In the genomic region with DNA sequence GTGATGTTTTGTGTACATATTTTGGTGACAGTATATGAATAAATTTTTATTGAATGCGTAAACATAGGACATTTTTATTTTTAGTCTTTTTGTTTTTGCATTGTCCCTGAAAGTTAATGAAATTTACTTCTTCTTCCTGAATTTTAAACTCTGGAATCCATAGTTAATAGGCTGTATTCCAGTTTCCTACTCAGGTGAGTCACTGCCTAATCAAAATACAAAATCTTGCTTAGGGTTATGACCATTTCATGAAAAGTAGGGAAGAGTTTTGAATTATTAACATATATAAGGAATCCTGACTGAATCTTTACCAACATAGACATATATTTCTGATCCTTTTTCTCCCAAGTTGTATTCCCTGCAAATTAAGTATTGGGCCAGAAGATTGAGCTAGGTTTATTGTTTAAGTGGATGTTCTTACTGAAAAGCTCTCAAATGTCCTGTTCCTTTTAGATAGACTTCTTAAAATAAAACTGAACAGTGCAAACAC, we compare ENCODE assay signal across 1 cellular context.
TF ChIP-seq lines count a peak whose summit lies in the region.

No MANE protein-coding gene starts in this region.

TF ChIP-seq in GM23338, 12 proteins besides CTCF, POLR2A, EP300 and RAD21:
- TF ChIP-seq ZNF331 (CRISPR knock-in tag; IDR thresholded peaks at IDR 0.05; ENCODE audit: low read depth) (no peak), EZH2 (IDR thresholded peaks at IDR 0.05; ENCODE audit: low read depth, unreplicated experiment) (no peak), NANOG (IDR thresholded peaks at IDR 0.05; ENCODE audit: borderline replicate concordance) (no peak), CREB1 (CRISPR knock-in tag; IDR thresholded peaks at IDR 0.05; ENCODE audit: low read depth) (no peak), STAT1 (IDR thresholded peaks at IDR 0.05; ENCODE audit: unreplicated experiment) (no peak)
- TF ChIP-seq, protein P1, sequence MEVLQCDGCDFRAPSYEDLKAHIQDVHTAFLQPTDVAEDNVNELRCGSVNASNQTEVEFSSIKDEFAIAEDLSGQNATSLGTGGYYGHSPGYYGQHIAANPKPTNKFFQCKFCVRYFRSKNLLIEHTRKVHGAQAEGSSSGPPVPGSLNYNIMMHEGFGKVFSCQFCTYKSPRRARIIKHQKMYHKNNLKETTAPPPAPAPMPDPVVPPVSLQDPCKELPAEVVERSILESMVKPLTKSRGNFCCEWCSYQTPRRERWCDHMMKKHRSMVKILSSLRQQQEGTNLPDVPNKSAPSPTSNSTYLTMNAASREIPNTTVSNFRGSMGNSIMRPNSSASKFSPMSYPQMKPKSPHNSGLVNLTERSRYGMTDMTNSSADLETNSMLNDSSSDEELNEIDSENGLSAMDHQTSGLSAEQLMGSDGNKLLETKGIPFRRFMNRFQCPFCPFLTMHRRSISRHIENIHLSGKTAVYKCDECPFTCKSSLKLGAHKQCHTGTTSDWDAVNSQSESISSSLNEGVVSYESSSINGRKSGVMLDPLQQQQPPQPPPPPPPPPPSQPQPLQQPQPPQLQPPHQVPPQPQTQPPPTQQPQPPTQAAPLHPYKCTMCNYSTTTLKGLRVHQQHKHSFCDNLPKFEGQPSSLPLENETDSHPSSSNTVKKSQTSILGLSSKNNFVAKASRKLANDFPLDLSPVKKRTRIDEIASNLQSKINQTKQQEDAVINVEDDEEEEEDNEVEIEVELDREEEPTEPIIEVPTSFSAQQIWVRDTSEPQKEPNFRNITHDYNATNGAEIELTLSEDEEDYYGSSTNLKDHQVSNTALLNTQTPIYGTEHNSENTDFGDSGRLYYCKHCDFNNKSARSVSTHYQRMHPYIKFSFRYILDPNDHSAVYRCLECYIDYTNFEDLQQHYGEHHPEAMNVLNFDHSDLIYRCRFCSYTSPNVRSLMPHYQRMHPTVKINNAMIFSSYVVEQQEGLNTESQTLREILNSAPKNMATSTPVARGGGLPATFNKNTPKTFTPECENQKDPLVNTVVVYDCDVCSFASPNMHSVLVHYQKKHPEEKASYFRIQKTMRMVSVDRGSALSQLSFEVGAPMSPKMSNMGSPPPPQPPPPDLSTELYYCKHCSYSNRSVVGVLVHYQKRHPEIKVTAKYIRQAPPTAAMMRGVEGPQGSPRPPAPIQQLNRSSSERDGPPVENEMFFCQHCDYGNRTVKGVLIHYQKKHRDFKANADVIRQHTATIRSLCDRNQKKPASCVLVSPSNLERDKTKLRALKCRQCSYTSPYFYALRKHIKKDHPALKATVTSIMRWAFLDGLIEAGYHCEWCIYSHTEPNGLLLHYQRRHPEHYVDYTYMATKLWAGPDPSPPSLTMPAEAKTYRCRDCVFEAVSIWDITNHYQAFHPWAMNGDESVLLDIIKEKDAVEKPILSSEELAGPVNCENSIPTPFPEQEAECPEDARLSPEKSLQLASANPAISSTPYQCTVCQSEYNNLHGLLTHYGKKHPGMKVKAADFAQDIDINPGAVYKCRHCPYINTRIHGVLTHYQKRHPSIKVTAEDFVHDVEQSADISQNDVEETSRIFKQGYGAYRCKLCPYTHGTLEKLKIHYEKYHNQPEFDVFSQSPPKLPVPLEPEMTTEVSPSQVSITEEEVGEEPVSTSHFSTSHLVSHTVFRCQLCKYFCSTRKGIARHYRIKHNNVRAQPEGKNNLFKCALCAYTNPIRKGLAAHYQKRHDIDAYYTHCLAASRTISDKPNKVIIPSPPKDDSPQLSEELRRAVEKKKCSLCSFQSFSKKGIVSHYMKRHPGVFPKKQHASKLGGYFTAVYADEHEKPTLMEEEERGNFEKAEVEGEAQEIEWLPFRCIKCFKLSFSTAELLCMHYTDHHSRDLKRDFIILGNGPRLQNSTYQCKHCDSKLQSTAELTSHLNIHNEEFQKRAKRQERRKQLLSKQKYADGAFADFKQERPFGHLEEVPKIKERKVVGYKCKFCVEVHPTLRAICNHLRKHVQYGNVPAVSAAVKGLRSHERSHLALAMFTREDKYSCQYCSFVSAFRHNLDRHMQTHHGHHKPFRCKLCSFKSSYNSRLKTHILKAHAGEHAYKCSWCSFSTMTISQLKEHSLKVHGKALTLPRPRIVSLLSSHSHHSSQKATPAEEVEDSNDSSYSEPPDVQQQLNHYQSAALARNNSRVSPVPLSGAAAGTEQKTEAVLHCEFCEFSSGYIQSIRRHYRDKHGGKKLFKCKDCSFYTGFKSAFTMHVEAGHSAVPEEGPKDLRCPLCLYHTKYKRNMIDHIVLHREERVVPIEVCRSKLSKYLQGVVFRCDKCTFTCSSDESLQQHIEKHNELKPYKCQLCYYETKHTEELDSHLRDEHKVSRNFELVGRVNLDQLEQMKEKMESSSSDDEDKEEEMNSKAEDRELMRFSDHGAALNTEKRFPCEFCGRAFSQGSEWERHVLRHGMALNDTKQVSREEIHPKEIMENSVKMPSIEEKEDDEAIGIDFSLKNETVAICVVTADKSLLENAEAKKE (CRISPR knock-in tag; IDR thresholded peaks at IDR 0.05): no peak
- TF ChIP-seq, protein P2, sequence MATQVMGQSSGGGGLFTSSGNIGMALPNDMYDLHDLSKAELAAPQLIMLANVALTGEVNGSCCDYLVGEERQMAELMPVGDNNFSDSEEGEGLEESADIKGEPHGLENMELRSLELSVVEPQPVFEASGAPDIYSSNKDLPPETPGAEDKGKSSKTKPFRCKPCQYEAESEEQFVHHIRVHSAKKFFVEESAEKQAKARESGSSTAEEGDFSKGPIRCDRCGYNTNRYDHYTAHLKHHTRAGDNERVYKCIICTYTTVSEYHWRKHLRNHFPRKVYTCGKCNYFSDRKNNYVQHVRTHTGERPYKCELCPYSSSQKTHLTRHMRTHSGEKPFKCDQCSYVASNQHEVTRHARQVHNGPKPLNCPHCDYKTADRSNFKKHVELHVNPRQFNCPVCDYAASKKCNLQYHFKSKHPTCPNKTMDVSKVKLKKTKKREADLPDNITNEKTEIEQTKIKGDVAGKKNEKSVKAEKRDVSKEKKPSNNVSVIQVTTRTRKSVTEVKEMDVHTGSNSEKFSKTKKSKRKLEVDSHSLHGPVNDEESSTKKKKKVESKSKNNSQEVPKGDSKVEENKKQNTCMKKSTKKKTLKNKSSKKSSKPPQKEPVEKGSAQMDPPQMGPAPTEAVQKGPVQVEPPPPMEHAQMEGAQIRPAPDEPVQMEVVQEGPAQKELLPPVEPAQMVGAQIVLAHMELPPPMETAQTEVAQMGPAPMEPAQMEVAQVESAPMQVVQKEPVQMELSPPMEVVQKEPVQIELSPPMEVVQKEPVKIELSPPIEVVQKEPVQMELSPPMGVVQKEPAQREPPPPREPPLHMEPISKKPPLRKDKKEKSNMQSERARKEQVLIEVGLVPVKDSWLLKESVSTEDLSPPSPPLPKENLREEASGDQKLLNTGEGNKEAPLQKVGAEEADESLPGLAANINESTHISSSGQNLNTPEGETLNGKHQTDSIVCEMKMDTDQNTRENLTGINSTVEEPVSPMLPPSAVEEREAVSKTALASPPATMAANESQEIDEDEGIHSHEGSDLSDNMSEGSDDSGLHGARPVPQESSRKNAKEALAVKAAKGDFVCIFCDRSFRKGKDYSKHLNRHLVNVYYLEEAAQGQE (IDR thresholded peaks at IDR 0.05; ENCODE audit: unreplicated experiment): no peak
